Comparison of ENCODE assay signal across 9 cellular contexts in the genomic region with DNA sequence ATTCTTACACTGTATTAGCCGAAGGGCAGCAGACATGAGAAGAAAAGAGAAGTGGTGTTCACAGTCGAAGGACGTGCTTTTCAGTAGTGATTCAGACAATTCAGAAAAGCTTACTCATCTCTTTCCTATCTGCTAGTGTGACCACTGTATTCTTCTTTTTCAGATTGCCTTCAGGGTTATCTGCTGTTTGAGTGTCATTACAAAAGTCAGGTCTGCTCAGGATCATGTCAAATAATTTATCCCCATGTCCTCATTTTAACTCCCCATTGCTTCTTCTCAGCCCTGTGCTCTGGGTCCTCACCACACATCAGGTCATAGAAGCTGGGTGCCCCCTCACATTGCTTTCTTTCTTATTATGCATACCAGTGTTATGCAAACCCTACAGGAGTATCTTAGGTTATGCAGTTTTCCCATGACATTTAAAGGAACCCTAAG.
DNase-seq lines count a peak whose midpoint lies in the region; ATAC-seq and TF ChIP-seq lines count a peak whose summit lies in the region.
"Had no signal": no experiment of that assay in that cellular context is flagged by ENCODE, and none has a peak within 500 bp of the region (broad histone marks: within the 10 kb centered on the region; RNA-seq: fewer than 3 reads in every experiment).

No MANE protein-coding gene starts in this region.

- H3K27me3 ChIP-seq in GM23338 (ENCODE audit: insufficient read depth): no peaks in the 10 kb centered on the region
- no peaks in the 10 kb centered on the region for H3K27me3 ChIP-seq in iPS-18a (ENCODE audit: control insufficient read depth, insufficient read depth, low read length)
- no peaks in the 10 kb centered on the region for H3K27me3 ChIP-seq in Karpas-422 (ENCODE audit: low read length)
- H3K27me3 ChIP-seq: adrenal gland had no signal

- DNase-seq in GM13977 (ENCODE audit: low spot score) (peak; percentile 21), GM23338 (ENCODE audit: low spot score) (peak; percentile 47), Kasumi-1 (lab: John Stamatoyannopoulos, UW) (peak; percentile 19 to 35), Karpas-422 (no peak), retina (no peak), NCI-H524 (lab: John Stamatoyannopoulos, UW) (no peak)
- no peak for DNase-seq in activated CD4-positive, alpha-beta T cell treated with anti-CD3 and anti-CD28 coated beads for 36 hours

- peak; percentile 91 for ATAC-seq in GM23338
- no peak for ATAC-seq in activated CD4-positive, alpha-beta T cell treated with anti-CD3 and anti-CD28 coated beads for 36 hours

- no peaks in the 10 kb centered on the region for H3K27me3 Mint-ChIP-seq in GM23338 (ENCODE audit: insufficient read depth, low read depth, poor library complexity)
- H3K27me3 Mint-ChIP-seq in activated CD4-positive, alpha-beta T cell treated with anti-CD3 and anti-CD28 coated beads for 36 hours: no peaks in the 10 kb centered on the region

- H3K9me3 ChIP-seq in iPS-18a (ENCODE audit: control insufficient read depth, low read depth, low read length) (no peaks in the 10 kb centered on the region), Karpas-422 (ENCODE audit: low read length) (no peaks in the 10 kb centered on the region)
- H3K9me3 ChIP-seq: adrenal gland had no signal

- no peaks in the 10 kb centered on the region for H3K36me3 ChIP-seq in GM23338 (ENCODE audit: insufficient read depth)
- H3K36me3 ChIP-seq in iPS-18a (ENCODE audit: control insufficient read depth, low read depth, low read length): no peaks in the 10 kb centered on the region
- no peaks in the 10 kb centered on the region for H3K36me3 ChIP-seq in Karpas-422 (ENCODE audit: insufficient read depth, low read length)
- H3K36me3 ChIP-seq: adrenal gland had no signal

- H3K9me3 Mint-ChIP-seq in GM23338: no peaks in the 10 kb centered on the region
- H3K9me3 Mint-ChIP-seq in activated CD4-positive, alpha-beta T cell treated with anti-CD3 and anti-CD28 coated beads for 36 hours (ENCODE audit: low read depth): no peaks in the 10 kb centered on the region

- in situ Hi-C loops in GM13977 (cut with MboI; ENCODE audit: low pct_unique_long_range_greater_than_20kb, low sequenced_read_pairs, unreplicated experiment): no loop called here

- peaks cover 30% of the 10 kb centered on the region; the same call in 2 of the 3 replicates for H3K4me1 Mint-ChIP-seq in GM23338
- H3K4me1 Mint-ChIP-seq in activated CD4-positive, alpha-beta T cell treated with anti-CD3 and anti-CD28 coated beads for 36 hours: no peaks in the 10 kb centered on the region

- H3K27ac ChIP-seq in GM23338 (ENCODE audit: low read depth) (peak overlapping the region; percentile 28; the same call in 1 of the 2 replicates), iPS-18a (ENCODE audit: low read length) (no peak overlapping the region), Karpas-422 (ENCODE audit: low read length) (no peak overlapping the region)

- H3K9me2 ChIP-seq in GM23338 (ENCODE audit: insufficient read depth) (no peaks in the 10 kb centered on the region), Karpas-422 (replicated peaks; ENCODE audit: insufficient read depth, low read length) (no peaks in the 10 kb centered on the region)

- H3K27ac Mint-ChIP-seq in GM23338: peak overlapping the region; percentile 89
- H3K27ac Mint-ChIP-seq in activated CD4-positive, alpha-beta T cell treated with anti-CD3 and anti-CD28 coated beads for 36 hours: no peak overlapping the region

- CTCF ChIA-PET in activated CD4-positive, alpha-beta T cell treated with anti-CD3 and anti-CD28 coated beads for 36 hours (lab: Charles Lee): interaction anchor here (0.7 to 1.2 kb wide), 2 partner anchors 250 to 458 kb away, joined by 3 read pairs; no protein-coding TSS in a partner anchor

- H3K9ac ChIP-seq in iPS-18a (ENCODE audit: low read length): no peak overlapping the region
- H3K9ac ChIP-seq in Karpas-422 (ENCODE audit: low read length): no peak overlapping the region

- H3F3A ChIP-seq in GM23338 (replicated peaks; ENCODE audit: low read depth): no peaks in the 10 kb centered on the region

- H3K4me3 ChIP-seq in GM23338: no peak overlapping the region
- peak overlapping the region; percentile 19 for H3K4me3 ChIP-seq in iPS-18a (ENCODE audit: low read length)
- H3K4me3 ChIP-seq in Karpas-422 (ENCODE audit: low read length): no peak overlapping the region

- H3K4me2 ChIP-seq in GM23338 (no peak overlapping the region), Karpas-422 (ENCODE audit: low read depth, low read length, poor library complexity, severe bottlenecking) (no peak overlapping the region)

- no peak overlapping the region for H2AFZ ChIP-seq in GM23338
- H2AFZ ChIP-seq in Karpas-422 (ENCODE audit: low read length): no peak overlapping the region

- TF ChIP-seq CTCF in GM13977 (IDR thresholded peaks at IDR 0.05; ENCODE audit: extremely low read depth, insufficient read depth, missing control alignments) (no peak), GM23338 (conservative IDR thresholded peaks at IDR 0.05; ENCODE audit: low read depth in 2 of 2) (no peak)

- POLR2A ChIA-PET in activated CD4-positive, alpha-beta T cell treated with anti-CD3 and anti-CD28 coated beads for 36 hours (lab: Charles Lee): no interaction called here

- H3K4me1 ChIP-seq in GM23338 (ENCODE audit: insufficient read depth) (peaks cover 11% of the 10 kb centered on the region; the same call in 1 of the 2 replicates), iPS-18a (ENCODE audit: control insufficient read depth, low read depth, low read length) (peaks cover 29% of the 10 kb centered on the region), Karpas-422 (ENCODE audit: low read length) (no peaks in the 10 kb centered on the region)

- H3K79me2 ChIP-seq in GM23338 (replicated peaks; ENCODE audit: insufficient read depth): no peaks in the 10 kb centered on the region
- H3K79me2 ChIP-seq in Karpas-422 (ENCODE audit: low read length): no peaks in the 10 kb centered on the region

- H3K36me3 Mint-ChIP-seq in GM23338 (ENCODE audit: low read depth): no peaks in the 10 kb centered on the region
- no peaks in the 10 kb centered on the region for H3K36me3 Mint-ChIP-seq in activated CD4-positive, alpha-beta T cell treated with anti-CD3 and anti-CD28 coated beads for 36 hours (ENCODE audit: low read depth)

- intact Hi-C loops in activated CD4-positive, alpha-beta T cell treated with anti-CD3 and anti-CD28 coated beads for 36 hours (cut with DNase I, micrococcal nuclease): no loop called here

- H4K20me1 ChIP-seq in GM23338 (replicated peaks; ENCODE audit: insufficient read depth) (no peaks in the 10 kb centered on the region), Karpas-422 (ENCODE audit: insufficient read depth, low read depth, low read length) (no peaks in the 10 kb centered on the region)

- no peak overlapping the region for H3K4me3 Mint-ChIP-seq in GM23338
- H3K4me3 Mint-ChIP-seq in activated CD4-positive, alpha-beta T cell treated with anti-CD3 and anti-CD28 coated beads for 36 hours: no peak overlapping the region

TF ChIP-seq in GM23338, 12 proteins besides CTCF, POLR2A, EP300 and RAD21 (continues in another document):
- TF ChIP-seq EZH2 (IDR thresholded peaks at IDR 0.05; ENCODE audit: low read depth, unreplicated experiment) (no peak), JUNB (IDR thresholded peaks at IDR 0.05; ENCODE audit: unreplicated experiment) (no peak)

Comparison
In these comparisons a context has a peak if more than half of its experiments do, and no peak if none do; other contexts are left out.
1. DNase-seq: peak in GM13977 (single experiment), GM23338 (single experiment) and Kasumi-1 (2 of 2); none in activated CD4-positive, alpha-beta T cell treated with anti-CD3 and anti-CD28 coated beads for 36 hours (single experiment), Karpas-422 (single experiment), retina (single experiment) and NCI-H524 (0 of 2).